In genomic region chr22:17795661-17796548, GRCh38 we compare ENCODE assay signal across 24 cellular contexts. TPM values are rescaled to one million over a fixed set of nuclear protein-coding genes. Genes with fewer than 3 reads are reported as not detected.
A peak's percentile ranks its signal among the peaks of the same experiment; 100 is the strongest.
DNase-seq lines count a peak whose midpoint lies in the region; ATAC-seq, FAIRE-seq and TF ChIP-seq lines count a peak whose summit lies in the region.
"Had no signal": no experiment of that assay in that cellular context is flagged by ENCODE, and none has a peak within 500 bp of the region (broad histone marks: within the 10 kb centered on the region; RNA-seq: fewer than 3 reads in every experiment).

No MANE protein-coding gene starts in this region.

- CTCF ChIA-PET in HepG2 (lab: Yijun Ruan, JAX; ENCODE audit: low intra/inter-chr PET ratio, low total read pairs), result no interaction called here
- CTCF ChIA-PET in K562 (lab: Yijun Ruan, JAX; ENCODE audit: low intra/inter-chr PET ratio), result no interaction called here

- peak overlapping the region; percentile 15 for H3K27ac Mint-ChIP-seq in type B pancreatic cell
- H3K27ac Mint-ChIP-seq: activated T-helper 17 cell treated with anti-CD3 and anti-CD28 coated beads, Interleukin-2, amount 50 U/mL, for 72 hours; CD4-positive, alpha-beta T cell had no signal

- TF ChIP-seq EP300 in HepG2 (IDR thresholded peaks at IDR 0.05; ENCODE audit: low read depth in 2 of 2, low read length in 2 of 2) (no peak), HepG2 (CRISPR knock-in tag; IDR thresholded peaks at IDR 0.05; ENCODE audit: borderline replicate concordance) (no peak), K562 (IDR thresholded peaks at IDR 0.05; ENCODE audit: low read length) (no peak)

- peaks cover 4% of the 10 kb centered on the region for H3K36me3 Mint-ChIP-seq in type B pancreatic cell

- no peak for TF ChIP-seq RAD21 in liver (IDR thresholded peaks at IDR 0.05)
- no peak for TF ChIP-seq RAD21 in HepG2 (CRISPR knock-in tag; IDR thresholded peaks at IDR 0.05)
- TF ChIP-seq RAD21 in K562 (CRISPR knock-in tag; conservative IDR thresholded peaks at IDR 0.05 in 1 of 2, IDR thresholded peaks at IDR 0.05 in 1 of 2), result no peak

- H3K9me1 ChIP-seq in K562 (ENCODE audit: control insufficient read depth, insufficient read depth, low read length), result peaks cover 8% of the 10 kb centered on the region

- BruUV-seq in HepG2 (replicated peaks; lab: Mats Ljungman, UMichigan) (no TSS peak), K562 (replicated peaks; lab: Mats Ljungman, UMichigan) (no TSS peak)

- no peak overlapping the region for H3K4me3 Mint-ChIP-seq in type B pancreatic cell
- H3K4me3 Mint-ChIP-seq: activated T-helper 17 cell treated with anti-CD3 and anti-CD28 coated beads, Interleukin-2, amount 50 U/mL, for 72 hours; CD4-positive, alpha-beta T cell had no signal

- TF ChIP-seq POLR2A in HepG2 (IDR thresholded peaks at IDR 0.05; ENCODE audit: insufficient read depth in 1 of 2, low read depth in 2 of 2, low read length in 2 of 2) (no peak), K562 (conservative IDR thresholded peaks at IDR 0.05) (no peak)

- H3K4me2 ChIP-seq in HepG2 (ENCODE audit: low read depth, low read length) (no peak overlapping the region), K562 (ENCODE audit: insufficient read depth, low read length) (no peak overlapping the region)

- no peak for FAIRE-seq in HepG2 (lab: Jason Lieb, UNC)
- FAIRE-seq in GM19239 (lab: Jason Lieb, UNC), result peak; percentile 79
- FAIRE-seq in K562 (lab: Jason Lieb, UNC), result no peak
- FAIRE-seq: bronchial epithelial cell, frontal cortex, H54 had no signal

- intact Hi-C loops in HepG2 (cut with micrococcal nuclease; ENCODE audit: unreplicated experiment), result no loop called here
- intact Hi-C loops in K562 (cut with micrococcal nuclease), result no loop called here

- H3K4me3 ChIP-seq in liver (ENCODE audit: low read depth in 1 of 3, low read length in 3 of 3), result no peak overlapping the region
- H3K4me3 ChIP-seq in HepG2 (replicated peaks in 1 of 3; ENCODE audit: insufficient read depth in 1 of 3, low read depth in 2 of 3, low read length in 3 of 3), result no peak overlapping the region
- H3K4me3 ChIP-seq in K562, result no peak overlapping the region
- H3K4me3 ChIP-seq: SJCRH30 had no signal

- DNase-seq in HepG2 (ENCODE audit: low spot score) (no peak), GM19239 (ENCODE audit: insufficient read length, low spot score) (peak; percentile 52), K562 (ENCODE audit: extremely low read depth in 1 of 4, low spot score in 3 of 4) (no peak), type B pancreatic cell (ENCODE audit: extremely low spot score, unreplicated experiment) (no peak), NCI-H2107 treated with DMSO at 0.1 percent for 48 hours (lab: John Stamatoyannopoulos, UW; ENCODE audit: unreplicated experiment) (no peak), SKM-1 (lab: John Stamatoyannopoulos, UW; ENCODE audit: unreplicated experiment) (no peak), COR-L47 (lab: John Stamatoyannopoulos, UW) (no peak)
- DNase-seq: CD4-positive, alpha-beta T cell; DMS53; left cardiac atrium; NCI-H2081; NCI-H524 treated with DMSO at 0.1 percent for 48 hours; PC-3; SJCRH30; stimulated activated naive CD4-positive, alpha-beta T cell treated with Interleukin-2 at 50 U/mL for 16 hours; trophoblast cell had no signal

- TF ChIP-seq CTCF in liver (IDR thresholded peaks at IDR 0.05; ENCODE audit: low read depth, low read length, missing input control), result no peak
- no peak for TF ChIP-seq CTCF in HepG2 (CRISPR knock-in tag; IDR thresholded peaks at IDR 0.05)
- TF ChIP-seq CTCF in K562 (IDR thresholded peaks at IDR 0.05 in 2 of 3, conservative IDR thresholded peaks at IDR 0.05 in 1 of 3; ENCODE audit: insufficient read depth in 2 of 3, low read depth in 1 of 3, low read length in 3 of 3), result no peak
- no peak for TF ChIP-seq CTCF in type B pancreatic cell (conservative IDR thresholded peaks at IDR 0.05)

- no peaks in the 10 kb centered on the region for H3K9me3 Mint-ChIP-seq in type B pancreatic cell
- H3K9me3 Mint-ChIP-seq: activated T-helper 17 cell treated with anti-CD3 and anti-CD28 coated beads, Interleukin-2, amount 50 U/mL, for 72 hours; CD4-positive, alpha-beta T cell had no signal

- H3K9ac ChIP-seq in liver (ENCODE audit: low read depth in 1 of 2, low read length in 2 of 2), result no peak overlapping the region
- H3K9ac ChIP-seq in HepG2 (ENCODE audit: insufficient read depth, low read depth, low read length), result no peak overlapping the region
- no peak overlapping the region; a peak in 1 of 4 replicates for H3K9ac ChIP-seq in K562 (ENCODE audit: insufficient read depth in 1 of 2, low read depth in 2 of 2, low read length in 2 of 2)

- POLR2A ChIA-PET in HepG2 (lab: Yijun Ruan, JAX) (no interaction called here), K562 (lab: Yijun Ruan, JAX) (interaction anchor here (0.7 to 1.1 kb wide), 2 partner anchors 9 to 11 kb away, joined by 3 to 4 read pairs; no protein-coding TSS in a partner anchor)

- H4K20me1 ChIP-seq in HepG2 (ENCODE audit: insufficient read depth, low read length) (no peaks in the 10 kb centered on the region), K562 (replicated peaks; ENCODE audit: control insufficient read depth, insufficient read depth, low read length) (0 out of 2 replicates have a peak, but pooled peaks cover 9% of the 10 kb centered on the region)

- in situ Hi-C loops in HepG2 (cut with HindIII; ENCODE audit: extremely low pct_ligation_motif_present, low pct_unique_long_range_greater_than_20kb) (no loop called here), K562 (cut with MboI) (no loop called here)

- H3K79me2 ChIP-seq in HepG2 (ENCODE audit: insufficient read depth, low read length) (no peaks in the 10 kb centered on the region), K562 (ENCODE audit: control insufficient read depth, insufficient read depth, low read length) (no peaks in the 10 kb centered on the region)

- no peak overlapping the region for H2AFZ ChIP-seq in HepG2 (ENCODE audit: low read length)
- H2AFZ ChIP-seq in K562 (ENCODE audit: low read depth, low read length), result no peak overlapping the region

- H3K27me3 ChIP-seq in liver (ENCODE audit: control insufficient read depth in 4 of 4, insufficient read depth in 4 of 4, low read length in 3 of 4) (no peaks in the 10 kb centered on the region), HepG2 (ENCODE audit: control insufficient read depth in 1 of 2, insufficient read depth in 2 of 2, low read length in 2 of 2) (no peaks in the 10 kb centered on the region; a peak in 1 of 5 replicates), K562 (ENCODE audit: control insufficient read depth in 2 of 2, insufficient read depth in 2 of 2, low read length in 2 of 2) (no peaks in the 10 kb centered on the region)
- H3K27me3 ChIP-seq: SJCRH30 had no signal

- H3K9me3 ChIP-seq in liver (ENCODE audit: control insufficient read depth in 4 of 4, low read length in 3 of 4) (no peaks in the 10 kb centered on the region), HepG2 (ENCODE audit: low read length) (no peaks in the 10 kb centered on the region), K562 (replicated peaks; ENCODE audit: control insufficient read depth, insufficient read depth, low read depth, low read length) (no peaks in the 10 kb centered on the region)
- H3K9me3 ChIP-seq: SJCRH30 had no signal

- H3K27ac ChIP-seq in liver (ENCODE audit: low read depth in 1 of 2, low read length in 2 of 2), result peak overlapping the region; percentile 65
- H3K27ac ChIP-seq in HepG2 (ENCODE audit: extremely low read length, insufficient read depth, low read length), result no peak overlapping the region
- no peak overlapping the region for H3K27ac ChIP-seq in K562 (ENCODE audit: extremely low read depth, low read depth, low read length)
- H3K27ac ChIP-seq: HL-60, SJCRH30 had no signal

- peaks cover 28% of the 10 kb centered on the region for H3K4me1 Mint-ChIP-seq in type B pancreatic cell (ENCODE audit: unreplicated experiment)
- H3K4me1 Mint-ChIP-seq: activated T-helper 17 cell treated with anti-CD3 and anti-CD28 coated beads, Interleukin-2, amount 50 U/mL, for 72 hours had no signal

- H3K36me3 ChIP-seq in liver (ENCODE audit: control insufficient read depth in 4 of 4, insufficient read depth in 3 of 4, low read depth in 1 of 4, low read length in 3 of 4) (peaks cover 0 to 10% (median 4%) of the 10 kb centered on the region in 4 donors), HepG2 (replicated peaks in 1 of 2; ENCODE audit: control insufficient read depth in 1 of 2, insufficient read depth in 2 of 2, low read length in 2 of 2) (peaks cover 0 to under 1% of the 10 kb centered on the region in 2 experiments; a peak in 2 of 5 replicates), K562 (ENCODE audit: control insufficient read depth, insufficient read depth, low read length) (no peaks in the 10 kb centered on the region)
- H3K36me3 ChIP-seq: SJCRH30 had no signal

- no peak for ATAC-seq in HepG2
- ATAC-seq in K562, result no peak
- ATAC-seq: activated CD4-positive, CD25-positive, alpha-beta regulatory T cell treated with anti-CD3 and anti-CD28 coated beads, Interleukin-2, amount 50 U/mL, for 24 hours; activated T-helper 17 cell treated with anti-CD3 and anti-CD28 coated beads, Interleukin-2, amount 50 U/mL, for 72 hours; left cardiac atrium; PC-3; right cardiac atrium had no signal

- no peaks in the 10 kb centered on the region for H3K27me3 Mint-ChIP-seq in type B pancreatic cell
- H3K27me3 Mint-ChIP-seq: activated T-helper 17 cell treated with anti-CD3 and anti-CD28 coated beads, Interleukin-2, amount 50 U/mL, for 72 hours; CD4-positive, alpha-beta T cell had no signal

- peaks cover 4 to 29% (median 17%) of the 10 kb centered on the region in 4 donors for H3K4me1 ChIP-seq in liver (ENCODE audit: control insufficient read depth in 4 of 4, insufficient read depth in 4 of 4, low read length in 3 of 4)
- peaks cover 17% of the 10 kb centered on the region for H3K4me1 ChIP-seq in HepG2 (ENCODE audit: insufficient read depth, low read length)
- peaks cover 6 to 24% of the 10 kb centered on the region in 2 experiments; a peak in 4 of 5 replicates for H3K4me1 ChIP-seq in K562 (replicated peaks in 1 of 2; ENCODE audit: control insufficient read depth in 2 of 2, insufficient read depth in 2 of 2, low read length in 2 of 2)
- H3K4me1 ChIP-seq: SJCRH30 had no signal

- WGBS in liver, result 88% methylated on average over 32 of the region's 32 CpGs
- WGBS in HepG2 (ENCODE audit: low lambda C conversion rate), result 97% methylated on average over 24 of the region's 32 CpGs
- 75% methylated on average over 30 of the region's 32 CpGs for WGBS in K562 (ENCODE audit: insufficient coverage, low coverage, missing lambda C conversion rate)

RNA-seq across cellular contexts. Expression of gene BID, which starts 21.6 kb away (rescaled TPM):
- total RNA-seq in liver (10 to 100 TPM; 28.7 to 44.5 TPM), HepG2 (2016; rRNA removed; fragmentation: Illumina TruSeq; extraction: Trizol) (47.6 and 51.7 TPM in 2 replicates), K562 (2014; rRNA removed) (165 and 212 TPM in 2 replicates), K562 (2014; rRNA removed; fragmentation: Illumina TruSeq; extraction: Trizol) (25.5 and 26.3 TPM in 2 replicates), K562 (2015; rRNA removed; fragmentation: Illumina TruSeq; extraction: Trizol) (60.4 and 63.7 TPM in 2 replicates), K562 (2021) (94.7 and 99.6 TPM in 2 replicates), type B pancreatic cell (ENCODE audit: low replicate concordance) (36.4 and 47.2 TPM in 2 replicates)
- polyA plus RNA-seq in liver (10 to 100 TPM; 60.7 to 66.9 TPM), HepG2 (2011; rRNA removed) (35.3 and 44.7 TPM in 2 replicates), K562 (2011; rRNA removed) (119 and 164 TPM in 2 replicates), K562 (2014; fragmentation: Illumina TruSeq; extraction: Trizol) (35.2 and 84.7 TPM in 2 replicates), K562 (2014; fragmentation: Nextera tagmentation; extraction: Ambion mirVana) (1 to 10 TPM; 5.2 to 8.9 TPM), K562 (2014; rRNA removed) (208 and 209 TPM in 2 replicates)
- 16.5 and 25.0 TPM in 2 replicates for total RNA-seq in HepG2 (2016; cell fraction: cytosol; rRNA removed; fragmentation: Illumina TruSeq; extraction: Trizol; ENCODE audit: low read depth)
- 48.2 and 51.2 TPM in 2 replicates for total RNA-seq in HepG2 (2016; cell fraction: insoluble cytoplasmic fraction; rRNA removed; fragmentation: Illumina TruSeq; extraction: Trizol)
- total RNA-seq in HepG2 (2016; cell fraction: membrane; rRNA removed; fragmentation: Illumina TruSeq; extraction: Trizol), result 24.9 and 33.2 TPM in 2 replicates
- 27.0 and 29.0 TPM in 2 replicates for total RNA-seq in HepG2 (2016; cell fraction: nucleus; rRNA removed; fragmentation: Illumina TruSeq; extraction: Trizol)
- polyA plus RNA-seq in HepG2 (2011; cell fraction: cytosol; rRNA removed), result 51.3 and 78.1 TPM in 2 replicates
- polyA plus RNA-seq in HepG2 (2011; cell fraction: nucleus; rRNA removed), result 37.6 and 38.4 TPM in 2 replicates
- 16.2 and 31.9 TPM in 2 replicates for polyA plus RNA-seq in HepG2 (2012)
- polyA plus RNA-seq in HepG2 (2016; cell fraction: cytosol; fragmentation: Illumina TruSeq; extraction: Trizol; ENCODE audit: low read depth), result 22.8 and 28.7 TPM in 2 replicates
- 39.0 and 42.7 TPM in 2 replicates for polyA plus RNA-seq in HepG2 (2016; cell fraction: insoluble cytoplasmic fraction; fragmentation: Illumina TruSeq; extraction: Trizol; ENCODE audit: low read depth)
- polyA plus RNA-seq in HepG2 (2016; cell fraction: membrane; fragmentation: Illumina TruSeq; extraction: Trizol; ENCODE audit: low read depth), result 26.7 and 27.3 TPM in 2 replicates
- 47.0 TPM in 2 replicates for polyA plus RNA-seq in HepG2 (2016; cell fraction: nucleus; fragmentation: Illumina TruSeq; extraction: Trizol; ENCODE audit: insufficient read depth, low read depth)
- polyA minus RNA-seq in HepG2 (2011; rRNA and poly(A)+ RNA removed; ENCODE audit: low replicate concordance), result 35.1 and 45.0 TPM in 2 replicates
- 15.2 and 16.8 TPM in 2 replicates for polyA minus RNA-seq in HepG2 (2011; cell fraction: cytosol; rRNA and poly(A)+ RNA removed)
- 4.4 and 8.2 TPM in 2 replicates for polyA minus RNA-seq in HepG2 (2011; cell fraction: nucleus; rRNA and poly(A)+ RNA removed)
- 18.0 and 26.5 TPM in 2 replicates for total RNA-seq in K562 (2011; cell fraction: chromatin; rRNA removed; ENCODE audit: low replicate concordance)
- total RNA-seq in K562 (2011; cell fraction: nucleolus; rRNA removed), result 39.3 and 42.0 TPM in 2 replicates
- total RNA-seq in K562 (2011; cell fraction: nucleoplasm; rRNA removed), result 27.0 and 30.7 TPM in 2 replicates
- 249 and 453 TPM in 2 replicates for polyA plus RNA-seq in K562 (2011; cell fraction: cytosol; rRNA removed)
- polyA plus RNA-seq in K562 (2011; cell fraction: nucleus; rRNA removed), result 84.6 and 89.3 TPM in 2 replicates
- polyA plus RNA-seq in K562 (2012), result 60.9 and 80.1 TPM in 2 replicates
- 21.5 and 30.2 TPM in 2 replicates for polyA minus RNA-seq in K562 (2011; rRNA and poly(A)+ RNA removed)
- polyA minus RNA-seq in K562 (2011; cell fraction: cytosol; rRNA and poly(A)+ RNA removed), result 46.1 and 91.5 TPM in 2 replicates
- polyA minus RNA-seq in K562 (2011; cell fraction: nucleus; rRNA and poly(A)+ RNA removed), result 7.7 and 13.4 TPM in 2 replicates

Comparison
In these comparisons a context has a peak if more than half of its experiments do, and no peak if none do; other contexts are left out.
1. H3K27ac ChIP-seq: peak in liver (2 of 2); none in HepG2 (single experiment) and K562 (single experiment).